Comparison of ENCODE assay signal across 11 cellular contexts in the genomic region with DNA sequence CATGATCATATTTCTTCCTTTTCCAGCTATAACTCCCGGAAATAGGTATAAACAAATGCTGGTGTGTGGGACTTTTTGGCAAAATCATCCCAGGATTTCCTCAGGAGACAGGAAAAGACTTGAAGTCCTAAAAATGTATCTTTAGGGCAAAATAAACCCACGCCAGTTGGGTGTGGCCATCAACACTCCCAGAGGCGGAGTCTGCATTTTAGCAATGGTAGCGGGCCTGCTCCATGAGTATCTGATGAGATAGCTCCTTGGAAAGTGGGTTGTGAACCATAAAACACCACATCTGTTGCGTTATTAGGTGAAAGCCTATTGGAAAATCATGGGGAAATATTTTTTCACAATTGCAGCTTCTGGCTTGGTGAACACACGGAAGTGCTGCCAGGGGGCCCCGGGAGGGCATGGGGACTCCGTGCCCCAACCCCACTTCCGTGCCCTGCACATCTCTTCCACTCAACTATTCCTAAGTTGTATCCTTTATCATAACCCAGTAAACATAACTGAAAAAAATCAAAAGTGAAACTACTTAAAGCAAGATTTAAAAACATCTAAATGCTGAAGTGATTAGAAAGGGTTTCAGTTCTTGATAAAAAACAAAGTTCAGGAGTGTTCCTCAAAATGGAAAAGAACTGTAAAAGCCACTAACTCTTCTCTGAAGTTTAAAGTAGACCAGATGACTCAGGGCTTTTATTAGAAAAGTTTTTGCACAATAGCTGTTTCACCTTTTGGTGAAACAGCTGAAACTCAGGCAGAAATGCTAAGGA.
DNase-seq lines count a peak whose midpoint lies in the region; ATAC-seq lines count a peak whose summit lies in the region.
"Had no signal": no experiment of that assay in that cellular context is flagged by ENCODE, and none has a peak within 500 bp of the region (broad histone marks: within the 10 kb centered on the region; RNA-seq: fewer than 3 reads in every experiment).

No MANE protein-coding gene starts in this region.

- no peaks in the 10 kb centered on the region for H3K36me3 ChIP-seq in adipocyte (ENCODE audit: control insufficient read depth, insufficient read depth, low read length, severe bottlenecking)
- H3K36me3 ChIP-seq: SJSA1 had no signal

- peak overlapping the region; percentile 71 for H3K27ac Mint-ChIP-seq in activated T-cell treated with anti-CD3 and anti-CD28 coated beads, Interleukin-2, amount 50 U/mL, for 24 hours
- H3K27ac Mint-ChIP-seq in activated T-cell treated with anti-CD3 and anti-CD28 coated beads, Interleukin-2, amount 50 U/mL, for 72 hours = no peak overlapping the region
- H3K27ac Mint-ChIP-seq in stimulated activated naive CD8-positive, alpha-beta T cell treated with anti-CD3 and anti-CD28 coated beads, Interleukin-15, Interleukin-2, amounts not matched to agents 100 ng/mL and 50 ng/mL, for 24 hours = peak overlapping the region; percentile 3

- H3K27me3 Mint-ChIP-seq in activated T-cell treated with anti-CD3 and anti-CD28 coated beads, Interleukin-2, amount 50 U/mL, for 24 hours = no peaks in the 10 kb centered on the region
- no peaks in the 10 kb centered on the region for H3K27me3 Mint-ChIP-seq in activated T-cell treated with anti-CD3 and anti-CD28 coated beads, Interleukin-2, amount 50 U/mL, for 72 hours (ENCODE audit: low read depth)
- no peaks in the 10 kb centered on the region for H3K27me3 Mint-ChIP-seq in stimulated activated naive CD8-positive, alpha-beta T cell treated with anti-CD3 and anti-CD28 coated beads, Interleukin-15, Interleukin-2, amounts not matched to agents 100 ng/mL and 50 ng/mL, for 24 hours

- H3K4me1 Mint-ChIP-seq in activated T-cell treated with anti-CD3 and anti-CD28 coated beads, Interleukin-2, amount 50 U/mL, for 24 hours (ENCODE audit: low read depth) = peaks cover 14% of the 10 kb centered on the region
- peaks cover 7% of the 10 kb centered on the region for H3K4me1 Mint-ChIP-seq in activated T-cell treated with anti-CD3 and anti-CD28 coated beads, Interleukin-2, amount 50 U/mL, for 72 hours (ENCODE audit: low read depth)
- peaks cover 6% of the 10 kb centered on the region for H3K4me1 Mint-ChIP-seq in stimulated activated naive CD8-positive, alpha-beta T cell treated with anti-CD3 and anti-CD28 coated beads, Interleukin-15, Interleukin-2, amounts not matched to agents 100 ng/mL and 50 ng/mL, for 24 hours (ENCODE audit: low read depth)

- peak overlapping the region; percentile 21 for H3K4me3 ChIP-seq in adipocyte (ENCODE audit: low read length)
- H3K4me3 ChIP-seq: lung, SJSA1 had no signal

- H3K4me1 ChIP-seq in adipocyte (ENCODE audit: control insufficient read depth, insufficient read depth, low read length) = peaks cover 10% of the 10 kb centered on the region
- H3K4me1 ChIP-seq: SJSA1 had no signal

- H3K9ac ChIP-seq in adipocyte (ENCODE audit: low read length) = no peak overlapping the region

- no peak for ATAC-seq in activated T-cell treated with anti-CD3 and anti-CD28 coated beads, Interleukin-2, amount 50 U/mL, for 72 hours (replicated peaks in 1 of 2)
- ATAC-seq in HG03342 (IDR thresholded peaks at IDR 0.05; ENCODE audit: unreplicated experiment) (peak; percentile 47), HG02973 (IDR thresholded peaks at IDR 0.05; ENCODE audit: unreplicated experiment) (no peak)

- H3K4me3 Mint-ChIP-seq in activated T-cell treated with anti-CD3 and anti-CD28 coated beads, Interleukin-2, amount 50 U/mL, for 24 hours = peak overlapping the region; percentile 28
- peak overlapping the region in 1 of 2 donors; percentile 59 for H3K4me3 Mint-ChIP-seq in activated T-cell treated with anti-CD3 and anti-CD28 coated beads, Interleukin-2, amount 50 U/mL, for 72 hours
- H3K4me3 Mint-ChIP-seq in stimulated activated naive CD8-positive, alpha-beta T cell treated with anti-CD3 and anti-CD28 coated beads, Interleukin-15, Interleukin-2, amounts not matched to agents 100 ng/mL and 50 ng/mL, for 24 hours = peak overlapping the region; percentile 30

- peaks cover 5% of the 10 kb centered on the region for H3K9me3 ChIP-seq in adipocyte (ENCODE audit: control insufficient read depth, low read length)
- H3K9me3 ChIP-seq: SJSA1 had no signal

- no peaks in the 10 kb centered on the region for H3K9me3 Mint-ChIP-seq in activated T-cell treated with anti-CD3 and anti-CD28 coated beads, Interleukin-2, amount 50 U/mL, for 24 hours
- H3K9me3 Mint-ChIP-seq in activated T-cell treated with anti-CD3 and anti-CD28 coated beads, Interleukin-2, amount 50 U/mL, for 72 hours = no peaks in the 10 kb centered on the region
- H3K9me3 Mint-ChIP-seq in stimulated activated naive CD8-positive, alpha-beta T cell treated with anti-CD3 and anti-CD28 coated beads, Interleukin-15, Interleukin-2, amounts not matched to agents 100 ng/mL and 50 ng/mL, for 24 hours = peaks cover 8% of the 10 kb centered on the region

- no peak for DNase-seq in activated T-cell treated with anti-CD3 and anti-CD28 coated beads, Interleukin-2, amount 50 U/mL, for 24 hours
- DNase-seq in activated T-cell treated with anti-CD3 and anti-CD28 coated beads, Interleukin-2, amount 50 U/mL, for 72 hours = no peak
- DNase-seq in adipocyte (ENCODE audit: low read depth) (peak; percentile 27), DMS53 (lab: John Stamatoyannopoulos, UW) (no peak), GM19238 (ENCODE audit: insufficient read length, low spot score) (no peak)
- DNase-seq: stimulated activated CD4-positive, alpha-beta T cell treated with anti-CD3 and anti-CD28 coated beads, Interleukin-2, amount 100 ng/mL, for 48 hours had no signal

- no peaks in the 10 kb centered on the region for H3K27me3 ChIP-seq in adipocyte (replicated peaks; ENCODE audit: control insufficient read depth, insufficient read depth, low read length)
- H3K27me3 ChIP-seq: SJSA1 had no signal

- no peaks in the 10 kb centered on the region for H3K36me3 Mint-ChIP-seq in activated T-cell treated with anti-CD3 and anti-CD28 coated beads, Interleukin-2, amount 50 U/mL, for 24 hours (ENCODE audit: low read depth)
- no peaks in the 10 kb centered on the region for H3K36me3 Mint-ChIP-seq in activated T-cell treated with anti-CD3 and anti-CD28 coated beads, Interleukin-2, amount 50 U/mL, for 72 hours (ENCODE audit: insufficient read depth in 2 of 2)
- no peaks in the 10 kb centered on the region for H3K36me3 Mint-ChIP-seq in stimulated activated naive CD8-positive, alpha-beta T cell treated with anti-CD3 and anti-CD28 coated beads, Interleukin-15, Interleukin-2, amounts not matched to agents 100 ng/mL and 50 ng/mL, for 24 hours (ENCODE audit: low read depth)
